Comparison of ENCODE assay signal across 12 cellular contexts in the genomic region with DNA sequence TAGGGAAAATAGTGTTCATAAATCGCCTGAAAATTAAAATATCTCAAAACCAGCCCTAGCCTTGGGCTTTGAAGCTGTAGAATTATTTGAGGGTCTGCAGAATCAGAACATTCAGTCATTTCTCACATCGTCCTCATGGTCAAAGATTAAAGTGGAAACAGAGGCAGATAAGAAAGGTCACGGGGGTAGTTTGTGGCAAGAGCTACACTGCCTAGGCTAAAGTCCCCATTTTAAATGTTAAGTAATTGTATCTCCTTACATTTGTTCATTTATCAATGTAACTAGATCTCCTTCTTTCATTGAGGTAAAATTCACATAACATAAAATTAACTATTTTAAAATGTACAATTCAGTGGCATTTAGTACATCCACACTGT.
"Had no signal": no experiment of that assay in that cellular context is flagged by ENCODE, and none has a peak within 500 bp of the region (broad histone marks: within the 10 kb centered on the region; RNA-seq: fewer than 3 reads in every experiment).

No MANE protein-coding gene starts in this region.

- H3K9me3 ChIP-seq: esophagus muscularis mucosa, sigmoid colon, stomach, thoracic aorta had no signal

- H3K4me3 ChIP-seq: esophagus muscularis mucosa, sigmoid colon, stomach, thoracic aorta had no signal

- H3K36me3 ChIP-seq: esophagus muscularis mucosa, sigmoid colon, stomach, thoracic aorta had no signal

- DNase-seq: activated CD4-positive, alpha-beta T cell treated with anti-CD3 and anti-CD28 coated beads, Interleukin-2, amount 10 ng/mL, durations not matched to agents 7 days and 5 days; activated CD4-positive, CD25-positive, alpha-beta regulatory T cell; activated CD8-positive, alpha-beta memory T cell treated with anti-CD3 and anti-CD28 coated beads, Interleukin-2, amount 50 U/mL, for 48 hours; activated gamma-delta T cell; activated T-cell treated with anti-CD3 and anti-CD28 coated beads, Interleukin-2, amount 50 U/mL, for 72 hours; hypothalamus; sigmoid colon; stimulated activated CD4-positive, alpha-beta T cell treated with anti-CD3 and anti-CD28 coated beads, Interleukin-1b, Interleukin-23, amount 100 ng/mL, for 48 hours; stomach had no signal

- H3K27ac ChIP-seq: esophagus muscularis mucosa, sigmoid colon, stomach, thoracic aorta had no signal

- ATAC-seq: activated naive CD4-positive, alpha-beta T cell treated with anti-CD3 and anti-CD28 coated beads, Interleukin-2, amount 50 U/mL, for 72 hours; activated T-cell treated with anti-CD3 and anti-CD28 coated beads, Interleukin-2, amount 50 U/mL, for 72 hours had no signal

- H3K27me3 ChIP-seq: esophagus muscularis mucosa, sigmoid colon, stomach had no signal
